Comparison of ENCODE assay signal across 10 cellular contexts in the genomic region with DNA sequence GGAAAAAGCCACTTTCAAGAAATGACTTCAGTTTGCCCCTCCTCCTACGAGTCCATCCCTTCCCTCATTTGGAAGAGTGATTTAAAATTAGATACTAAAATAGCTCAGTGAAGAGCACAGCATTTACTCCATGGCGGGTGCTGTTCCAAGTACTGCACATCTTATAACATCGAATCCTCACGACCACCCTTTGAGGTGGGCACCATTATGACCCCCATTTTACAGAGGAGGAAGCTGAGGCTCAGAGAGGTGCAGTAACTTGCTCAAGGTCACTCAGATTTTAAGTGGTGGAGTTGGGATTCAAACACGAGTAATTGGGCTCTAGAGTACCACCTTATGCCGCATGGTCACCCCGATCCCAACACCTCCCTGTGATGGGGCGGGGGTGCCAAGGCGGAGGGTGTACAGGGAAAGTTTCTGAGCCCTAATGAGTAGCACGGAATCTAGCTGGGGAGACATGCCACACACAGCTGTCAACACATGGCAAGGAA. TPM values are rescaled to one million over a fixed set of nuclear protein-coding genes. Genes with fewer than 3 reads are reported as not detected.
A peak's percentile ranks its signal among the peaks of the same experiment; 100 is the strongest.
DNase-seq lines count a peak whose midpoint lies in the region; ATAC-seq and TF ChIP-seq lines count a peak whose summit lies in the region.
"Had no signal": no experiment of that assay in that cellular context is flagged by ENCODE, and none has a peak within 500 bp of the region (broad histone marks: within the 10 kb centered on the region; RNA-seq: fewer than 3 reads in every experiment).

No MANE protein-coding gene starts in this region.

- peak overlapping the region in 56 of 59 donors; percentile 17 to 94 (median 81) for H3K27ac ChIP-seq in dorsolateral prefrontal cortex

- H3K27me3 ChIP-seq in dorsolateral prefrontal cortex: no peaks in the 10 kb centered on the region

- peak overlapping the region; percentile 19 for H3K4me3 ChIP-seq in NB4 (ENCODE audit: low read depth, low read length)
- H3K4me3 ChIP-seq in dorsolateral prefrontal cortex: peak overlapping the region in 7 of 59 donors; percentile 5 to 42 (median 20)

- TF ChIP-seq CTCF in CD14-positive monocyte (IDR thresholded peaks at IDR 0.05) (no peak), NB4 (IDR thresholded peaks at IDR 0.05; ENCODE audit: low read depth, low read length) (no peak), dorsolateral prefrontal cortex (IDR thresholded peaks at IDR 0.05 in 54 of 56, conservative IDR thresholded peaks at IDR 0.05 in 2 of 56; ENCODE audit: low read depth in 1 of 56, partially characterized antibody in 56 of 56) (no peak), nephron (IDR thresholded peaks at IDR 0.05; ENCODE audit: unreplicated experiment in 3 of 3) (no peak)

- H3K27me3 Mint-ChIP-seq in CD14-positive monocyte (ENCODE audit: low read depth in 3 of 3) (peaks cover 46 to 66% (median 61%) of the 10 kb centered on the region in 3 donors), nephron (ENCODE audit: low read depth) (peaks cover 55% of the 10 kb centered on the region)

- no peak for DNase-seq in CD14-positive monocyte (ENCODE audit: low spot score)
- DNase-seq in NB4 (ENCODE audit: low read depth): no peak
- DNase-seq in dorsolateral prefrontal cortex: no peak
- no peak for DNase-seq in GDM1 (lab: John Stamatoyannopoulos, UW)
- DNase-seq in SIG-M5 (lab: John Stamatoyannopoulos, UW): no peak
- DNase-seq: NCI-H2081 had no signal

- H3K4me1 Mint-ChIP-seq in CD14-positive monocyte (peaks cover 17% of the 10 kb centered on the region), nephron (peaks cover 42% of the 10 kb centered on the region)

- peak overlapping the region; percentile 74 to 87 for H3K4me3 Mint-ChIP-seq in CD14-positive monocyte
- peak overlapping the region; percentile 27 to 71 (median 57) for H3K4me3 Mint-ChIP-seq in nephron

- ATAC-seq in HG03025 (IDR thresholded peaks at IDR 0.05; ENCODE audit: low FRiP score, unreplicated experiment) (no peak), HG03280 (IDR thresholded peaks at IDR 0.05; ENCODE audit: unreplicated experiment) (no peak)

- H3K36me3 Mint-ChIP-seq in CD14-positive monocyte (no peaks in the 10 kb centered on the region), nephron (ENCODE audit: low read depth) (no peaks in the 10 kb centered on the region)

- TF ChIP-seq POLR2A in NB4 (IDR thresholded peaks at IDR 0.05; ENCODE audit: extremely low read depth, insufficient read length): no peak

- H3K9me3 Mint-ChIP-seq in CD14-positive monocyte (peaks cover 0 to 7% (median 0%) of the 10 kb centered on the region in 7 donors), nephron (no peaks in the 10 kb centered on the region)

- H3K27ac Mint-ChIP-seq in CD14-positive monocyte (no peak overlapping the region), nephron (peak overlapping the region; percentile 25 to 75 (median 57))

- intact Hi-C loops in CD14-positive monocyte (cut with micrococcal nuclease): loop anchor here in 1 of 2 donors (10.0 kb wide), 1 partner anchor 126 kb away; no protein-coding TSS in a partner anchor
- intact Hi-C loops in dorsolateral prefrontal cortex (cut with DNase I): loop anchor here (5.0 to 10.0 kb wide), 2 partner anchors 236 to 238 kb away; no protein-coding TSS in a partner anchor

RNA-seq across cellular contexts. Expression of gene TTBK1, which starts 25.5 kb away (rescaled TPM):
- not detected for polyA plus RNA-seq in CD14-positive monocyte
- 10 to 100 TPM; 37.5 to 77.7 (median 63.5) TPM for total RNA-seq in dorsolateral prefrontal cortex

RNA-seq across cellular contexts. Expression of gene SLC22A7, which starts 29.2 kb away (rescaled TPM):
- polyA plus RNA-seq in CD14-positive monocyte: not detected
- total RNA-seq in dorsolateral prefrontal cortex: 1 to 10 TPM in 20 of 120 experiments, under 1 TPM in 62, not detected in 38; 0.16 to 2.8 (median 0.70) TPM
- total RNA-seq: left colon had no signal

RNA-seq across cellular contexts. Expression of gene DNPH1, which starts 39.5 kb away (rescaled TPM):
- polyA plus RNA-seq in CD14-positive monocyte: 10 to 100 TPM; 42.7 to 55.4 TPM
- 10 to 100 TPM; 18.4 to 54.6 (median 31.2) TPM for total RNA-seq in dorsolateral prefrontal cortex

RNA-seq across cellular contexts. Expression of gene CRIP3, which starts 39.8 kb away (rescaled TPM):
- 1 to 10 TPM; 1.2 to 1.6 TPM for polyA plus RNA-seq in CD14-positive monocyte
- total RNA-seq in dorsolateral prefrontal cortex: 10 to 100 TPM in 115 of 120 experiments, 1 to 10 TPM in 5; 7.1 to 34.3 (median 17.5) TPM

Comparison
In these comparisons a context has a peak if more than half of its experiments do, and no peak if none do; other contexts are left out.
1. H3K27ac Mint-ChIP-seq: peak in nephron (3 of 3); none in CD14-positive monocyte (0 of 7).